ENCODE assay signal across 19 cellular contexts in the genomic region with DNA sequence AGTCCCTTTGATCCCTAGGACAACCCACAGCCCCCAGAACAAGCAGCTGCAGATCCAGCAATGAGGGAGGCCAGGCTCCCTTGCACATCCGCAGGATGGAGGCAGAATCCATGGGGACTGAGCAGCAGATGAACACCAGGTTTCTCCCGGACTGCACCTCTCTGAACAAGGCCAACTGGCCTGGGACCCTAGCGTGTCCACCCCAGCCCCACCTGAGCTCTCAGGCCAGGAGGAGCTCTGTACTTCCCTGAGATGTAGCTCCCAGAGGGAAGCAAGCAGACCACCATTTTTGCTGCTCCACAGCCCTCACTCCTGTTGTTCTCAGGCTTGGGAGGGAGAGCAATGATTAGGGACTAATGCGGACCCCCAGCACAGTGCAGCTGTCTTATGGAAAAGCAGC.
DNase-seq lines count a peak whose midpoint lies in the region; ATAC-seq and TF ChIP-seq lines count a peak whose summit lies in the region.
"Had no signal": no experiment of that assay in that cellular context is flagged by ENCODE, and none has a peak within 500 bp of the region (broad histone marks: within the 10 kb centered on the region; RNA-seq: fewer than 3 reads in every experiment).

No MANE protein-coding gene starts in this region.

- no peaks in the 10 kb centered on the region for H3K9me3 ChIP-seq in upper lobe of right lung
- H3K9me3 ChIP-seq: BLaER1, Caco-2 had no signal

- TF ChIP-seq CTCF in upper lobe of right lung (IDR thresholded peaks at IDR 0.05) = no peak

- no peaks in the 10 kb centered on the region for H3K4me1 Mint-ChIP-seq in stimulated activated effector memory CD8-positive, alpha-beta T cell treated with anti-CD3 and anti-CD28 coated beads, Interleukin-12 subunit alpha, Interleukin-12 subunit beta, amount 100 ng/mL, for 72 hours
- H3K4me1 Mint-ChIP-seq: B cell; CD4-positive, CD25-positive, alpha-beta regulatory T cell had no signal

- no peaks in the 10 kb centered on the region for H3K27me3 ChIP-seq in upper lobe of right lung
- H3K27me3 ChIP-seq: BLaER1 had no signal

- DNase-seq in Right ventricle myocardium inferior (ENCODE audit: missing footprints) (peak; percentile 55), left ventricle myocardium superior (no peak), upper lobe of right lung (no peak), NCI-H2107 treated with DMSO at 0.1 percent for 48 hours (lab: John Stamatoyannopoulos, UW; ENCODE audit: unreplicated experiment) (no peak)
- DNase-seq in stimulated activated effector memory CD8-positive, alpha-beta T cell treated with anti-CD3 and anti-CD28 coated beads, Interleukin-12 subunit alpha, Interleukin-12 subunit beta, amount 100 ng/mL, for 72 hours (ENCODE audit: low spot score in 2 of 2) = no peak
- no peak for DNase-seq in activated CD4-positive, CD25-positive, alpha-beta regulatory T cell treated with anti-CD3 and anti-CD28 coated beads, Interleukin-2, amount 50 U/mL, for 72 hours
- DNase-seq: Caco-2; CD4-positive, CD25-positive, alpha-beta regulatory T cell; CD8-positive, alpha-beta T cell; DMS153; DND-41; GM23248; H7; HCEC 1CT had no signal

- no peaks in the 10 kb centered on the region for H3K36me3 Mint-ChIP-seq in stimulated activated effector memory CD8-positive, alpha-beta T cell treated with anti-CD3 and anti-CD28 coated beads, Interleukin-12 subunit alpha, Interleukin-12 subunit beta, amount 100 ng/mL, for 72 hours
- H3K36me3 Mint-ChIP-seq: CD4-positive, CD25-positive, alpha-beta regulatory T cell; CD8-positive, alpha-beta T cell had no signal

- no peak overlapping the region for H3K4me3 Mint-ChIP-seq in stimulated activated effector memory CD8-positive, alpha-beta T cell treated with anti-CD3 and anti-CD28 coated beads, Interleukin-12 subunit alpha, Interleukin-12 subunit beta, amount 100 ng/mL, for 72 hours
- H3K4me3 Mint-ChIP-seq: B cell; CD4-positive, CD25-positive, alpha-beta regulatory T cell; CD8-positive, alpha-beta T cell had no signal

- intact Hi-C loops in Right ventricle myocardium inferior (cut with DNase I) (no loop called here), left ventricle myocardium superior (cut with micrococcal nuclease) (no loop called here), upper lobe of right lung (cut with DNase I) (no loop called here)

- H3K27ac ChIP-seq in upper lobe of right lung = no peak overlapping the region
- H3K27ac ChIP-seq: 22Rv1, BLaER1, C4-2B, GM23248 had no signal

- H3K4me3 ChIP-seq in upper lobe of right lung = no peak overlapping the region
- H3K4me3 ChIP-seq: BLaER1, GM23248 had no signal

- H3K27ac Mint-ChIP-seq in stimulated activated effector memory CD8-positive, alpha-beta T cell treated with anti-CD3 and anti-CD28 coated beads, Interleukin-12 subunit alpha, Interleukin-12 subunit beta, amount 100 ng/mL, for 72 hours = no peak overlapping the region
- H3K27ac Mint-ChIP-seq: B cell; CD4-positive, CD25-positive, alpha-beta regulatory T cell; CD8-positive, alpha-beta T cell had no signal

- ATAC-seq in Right ventricle myocardium inferior = no peak
- ATAC-seq in left ventricle myocardium superior = no peak
- peak; percentile 16 for ATAC-seq in stimulated activated effector memory CD8-positive, alpha-beta T cell treated with anti-CD3 and anti-CD28 coated beads, Interleukin-12 subunit alpha, Interleukin-12 subunit beta, amount 100 ng/mL, for 72 hours
- ATAC-seq in upper lobe of right lung = peak; percentile 27
- ATAC-seq in HG02981 (IDR thresholded peaks at IDR 0.05; ENCODE audit: unreplicated experiment) = no peak
- ATAC-seq: CD8-positive, alpha-beta T cell had no signal

- no peaks in the 10 kb centered on the region for H3K36me3 ChIP-seq in upper lobe of right lung
- H3K36me3 ChIP-seq: BLaER1 had no signal

- no peaks in the 10 kb centered on the region for H3K4me1 ChIP-seq in upper lobe of right lung
- H3K4me1 ChIP-seq: Caco-2 had no signal

- peaks cover 13% of the 10 kb centered on the region for H3K9me3 Mint-ChIP-seq in stimulated activated effector memory CD8-positive, alpha-beta T cell treated with anti-CD3 and anti-CD28 coated beads, Interleukin-12 subunit alpha, Interleukin-12 subunit beta, amount 100 ng/mL, for 72 hours

Comparison
In these comparisons a context has a peak if more than half of its experiments do, and no peak if none do; other contexts are left out.
1. ATAC-seq: peak in stimulated activated effector memory CD8-positive, alpha-beta T cell treated with anti-CD3 and anti-CD28 coated beads, Interleukin-12 subunit alpha, Interleukin-12 subunit beta, amount 100 ng/mL, for 72 hours (single experiment) and upper lobe of right lung (single experiment); none in Right ventricle myocardium inferior (single experiment), left ventricle myocardium superior (single experiment) and HG02981 (single experiment).